Comparison of ENCODE assay signal across 11 cellular contexts in genomic region chr5:142433526-142434321, GRCh38.
DNase-seq lines count a peak whose midpoint lies in the region; ATAC-seq, FAIRE-seq and TF ChIP-seq lines count a peak whose summit lies in the region.
"Had no signal": no experiment of that assay in that cellular context is flagged by ENCODE, and none has a peak within 500 bp of the region (broad histone marks: within the 10 kb centered on the region; RNA-seq: fewer than 3 reads in every experiment).

No MANE protein-coding gene starts in this region.

- no peaks in the 10 kb centered on the region for H3K36me3 Mint-ChIP-seq in activated naive CD8-positive, alpha-beta T cell treated with anti-CD3 and anti-CD28 coated beads, Interleukin-2, amount 10 ng/mL, durations not matched to agents 7 days and 5 days
- H3K36me3 Mint-ChIP-seq: memory B cell had no signal

- H3K27me3 Mint-ChIP-seq in activated naive CD8-positive, alpha-beta T cell treated with anti-CD3 and anti-CD28 coated beads, Interleukin-2, amount 10 ng/mL, durations not matched to agents 7 days and 5 days = peaks cover 1% of the 10 kb centered on the region

- H3K9me3 Mint-ChIP-seq in activated naive CD8-positive, alpha-beta T cell treated with anti-CD3 and anti-CD28 coated beads, Interleukin-2, amount 10 ng/mL, durations not matched to agents 7 days and 5 days = no peaks in the 10 kb centered on the region
- H3K9me3 Mint-ChIP-seq: memory B cell had no signal

- peaks cover 4% of the 10 kb centered on the region; the same call in 1 of the 3 replicates for H3K4me1 ChIP-seq in A549

- H3K27ac Mint-ChIP-seq in activated naive CD8-positive, alpha-beta T cell treated with anti-CD3 and anti-CD28 coated beads, Interleukin-2, amount 10 ng/mL, durations not matched to agents 7 days and 5 days = peak overlapping the region; percentile 90
- H3K27ac Mint-ChIP-seq: memory B cell had no signal

- TF ChIP-seq RAD21 in A549 (conservative IDR thresholded peaks at IDR 0.05 in 1 of 2, IDR thresholded peaks at IDR 0.05 in 1 of 2) = no peak

- DNase-seq in A549 (ENCODE audit: low read depth in 1 of 2, low spot score in 1 of 2) (no peak), EL (peak; percentile 18), iris pigment epithelial cell (ENCODE audit: low read depth) (peak; percentile 66), GF-D8 (lab: John Stamatoyannopoulos, UW) (no peak)
- no peak for DNase-seq in activated naive CD8-positive, alpha-beta T cell treated with anti-CD3 and anti-CD28 coated beads, Interleukin-2, amount 10 ng/mL, durations not matched to agents 7 days and 5 days
- no peak for DNase-seq in stimulated activated CD4-positive, alpha-beta T cell treated with anti-CD3 and anti-CD28 coated beads, Interleukin-4, amount 100 ng/mL, for 24 hours
- DNase-seq: NCI-H187 treated with DMSO at 0.1 percent for 48 hours, PC-3 had no signal

- no peak overlapping the region for H3K4me3 Mint-ChIP-seq in activated naive CD8-positive, alpha-beta T cell treated with anti-CD3 and anti-CD28 coated beads, Interleukin-2, amount 10 ng/mL, durations not matched to agents 7 days and 5 days
- H3K4me3 Mint-ChIP-seq: memory B cell had no signal

- POLR2A ChIA-PET in A549 (lab: Yijun Ruan, JAX) = no interaction called here
- POLR2A ChIA-PET in activated naive CD8-positive, alpha-beta T cell treated with anti-CD3 and anti-CD28 coated beads, Interleukin-2, amount 10 ng/mL, durations not matched to agents 7 days and 5 days (lab: Charles Lee) = interaction anchor here (0.5 to 2.5 kb wide), 5 partner anchors 8 to 109 kb away, joined by 3 to 21 read pairs (median 7); partner anchors contain the start of gene SPRY4

- 0 out of 3 replicates have a peak overlapping the region, but pooled peaks have one; percentile 7 for H3K4me2 ChIP-seq in A549

- H3K4me3 ChIP-seq in A549 = no peak overlapping the region

- no peak for TF ChIP-seq POLR2A in A549 (IDR thresholded peaks at IDR 0.05; ENCODE audit: low read length)

- no peak for TF ChIP-seq CTCF in A549 (IDR thresholded peaks at IDR 0.05)

- H3K4me1 Mint-ChIP-seq in activated naive CD8-positive, alpha-beta T cell treated with anti-CD3 and anti-CD28 coated beads, Interleukin-2, amount 10 ng/mL, durations not matched to agents 7 days and 5 days = peaks cover 32% of the 10 kb centered on the region

- WGBS in A549 (ENCODE audit: missing lambda C conversion rate) = 58% methylated on average over 8 of the region's 8 CpGs

- no peak for ATAC-seq in A549
- no peak for ATAC-seq in activated naive CD8-positive, alpha-beta T cell treated with anti-CD3 and anti-CD28 coated beads, Interleukin-2, amount 10 ng/mL, durations not matched to agents 7 days and 5 days (ENCODE audit: low read depth)
- no peak for ATAC-seq in HG03175 (IDR thresholded peaks at IDR 0.05; ENCODE audit: unreplicated experiment)
- no peak for ATAC-seq in HG02642 (IDR thresholded peaks at IDR 0.05; ENCODE audit: poor library complexity, unreplicated experiment)
- ATAC-seq: PC-3 had no signal

- CTCF ChIA-PET in A549 (lab: Yijun Ruan, JAX) = no interaction called here

- H3K9me3 ChIP-seq in A549 = no peaks in the 10 kb centered on the region

- no peak for TF ChIP-seq EP300 in A549 (IDR thresholded peaks at IDR 0.05)

- no peak for FAIRE-seq in A549 (lab: Jason Lieb, UNC)

- H3K27ac ChIP-seq in A549 = peak overlapping the region in 1 of 2 experiments; percentile 22; a peak in 1 of 6 replicates

TF ChIP-seq in A549, 52 proteins besides CTCF, POLR2A, EP300 and RAD21:
- TF ChIP-seq POLR2AphosphoS2 (conservative IDR thresholded peaks at IDR 0.05; ENCODE audit: low read length) (no peak), RFX5 (IDR thresholded peaks at IDR 0.05) (no peak), E2F6 (IDR thresholded peaks at IDR 0.05; ENCODE audit: borderline replicate concordance, low read depth) (no peak), ZC3H11A (IDR thresholded peaks at IDR 0.05) (no peak), CBX8 (IDR thresholded peaks at IDR 0.05) (no peak), REST (IDR thresholded peaks at IDR 0.05) (no peak), USF2 (IDR thresholded peaks at IDR 0.05) (no peak), NFE2L2 (conservative IDR thresholded peaks at IDR 0.05; ENCODE audit: low read length) (no peak), ELK1 (IDR thresholded peaks at IDR 0.05; ENCODE audit: low read depth, low read length) (no peak), ZFP36 (IDR thresholded peaks at IDR 0.05; ENCODE audit: borderline replicate concordance, partially characterized antibody) (no peak), JUNB (IDR thresholded peaks at IDR 0.05) (no peak), CHD2 (IDR thresholded peaks at IDR 0.05; ENCODE audit: low read length, partially characterized antibody) (no peak), JUN (IDR thresholded peaks at IDR 0.05) (no peak)

Comparison
In these comparisons a context has a peak if more than half of its experiments do, and no peak if none do; other contexts are left out.
1. DNase-seq: peak in EL (single experiment) and iris pigment epithelial cell (single experiment); none in A549 (0 of 2), activated naive CD8-positive, alpha-beta T cell treated with anti-CD3 and anti-CD28 coated beads, Interleukin-2, amount 10 ng/mL, durations not matched to agents 7 days and 5 days (single experiment), GF-D8 (single experiment) and stimulated activated CD4-positive, alpha-beta T cell treated with anti-CD3 and anti-CD28 coated beads, Interleukin-4, amount 100 ng/mL, for 24 hours (single experiment).